ENCODE assay signal across 28 cellular contexts in the genomic region with DNA sequence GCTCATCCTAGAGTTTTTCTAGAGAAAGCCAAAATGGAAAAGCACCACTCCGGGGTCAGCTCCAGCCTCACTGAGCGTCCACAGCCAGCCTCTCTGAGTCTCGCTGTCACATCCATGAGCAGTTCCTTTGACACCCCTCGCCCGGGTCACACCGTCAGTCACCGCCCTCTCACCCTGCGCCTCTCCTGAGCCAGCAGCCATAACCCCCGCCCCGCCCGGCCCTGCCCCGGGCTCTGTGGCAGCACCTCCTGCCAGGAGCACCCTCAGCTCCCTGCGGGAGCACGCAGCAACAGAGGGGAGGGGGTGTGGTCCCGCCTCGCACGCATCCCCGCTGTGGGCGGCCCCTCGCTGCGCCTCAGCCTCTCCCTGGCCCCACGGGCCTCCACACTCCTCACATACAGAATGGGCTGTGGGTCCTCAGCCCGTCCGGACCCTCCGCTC.
"Had no signal": no experiment of that assay in that cellular context is flagged by ENCODE, and none has a peak within 500 bp of the region (broad histone marks: within the 10 kb centered on the region; RNA-seq: fewer than 3 reads in every experiment).

No MANE protein-coding gene starts in this region.

- ATAC-seq: heart right ventricle; left cardiac atrium; left lobe of liver; mucosa of descending colon; naive thymus-derived CD4-positive, alpha-beta T cell; natural killer cell treated with Interleukin-12 subunit alpha and Interleukin-12 subunit beta and Interleukin-15 and Interleukin-18, amount 100 ng/mL, for 72 hours; right lobe of liver; stimulated activated memory B cell treated with anti-CD40 and anti-IgM and Interleukin-4, amounts not matched to agents 10 μg/mL and 1 μg/mL and 100 μg/mL, for 72 hours; upper lobe of right lung had no signal

- H3K27me3 Mint-ChIP-seq: progenitor cell of endocrine pancreas had no signal

- H3K36me3 ChIP-seq: heart right ventricle, right atrium auricular region, right lobe of liver, suprapubic skin, thoracic aorta, tibial artery, upper lobe of right lung had no signal

- H3K9me3 ChIP-seq: heart right ventricle, mucosa of descending colon, right atrium auricular region, right lobe of liver, suprapubic skin, thoracic aorta, tibial artery, upper lobe of right lung had no signal

- H3K4me3 ChIP-seq: heart right ventricle, hepatocyte, lung, mucosa of descending colon, right atrium auricular region, right lobe of liver, smooth muscle cell, suprapubic skin, thoracic aorta, tibial artery, upper lobe of right lung had no signal

- H3K36me3 Mint-ChIP-seq: naive thymus-derived CD4-positive, alpha-beta T cell; natural killer cell treated with Interleukin-12 subunit alpha and Interleukin-12 subunit beta and Interleukin-15 and Interleukin-18, amount 100 ng/mL, for 72 hours; stimulated activated memory B cell treated with anti-CD40 and anti-IgM and Interleukin-4, amounts not matched to agents 10 μg/mL and 1 μg/mL and 100 μg/mL, for 72 hours had no signal

- H3K4me1 Mint-ChIP-seq: stimulated activated memory B cell treated with anti-CD40 and anti-IgM and Interleukin-4, amounts not matched to agents 10 μg/mL and 1 μg/mL and 100 μg/mL, for 72 hours had no signal

- H3K27ac Mint-ChIP-seq: naive thymus-derived CD4-positive, alpha-beta T cell; natural killer cell treated with Interleukin-12 subunit alpha and Interleukin-12 subunit beta and Interleukin-15 and Interleukin-18, amount 100 ng/mL, for 72 hours; progenitor cell of endocrine pancreas; stimulated activated memory B cell treated with anti-CD40 and anti-IgM and Interleukin-4, amounts not matched to agents 10 μg/mL and 1 μg/mL and 100 μg/mL, for 72 hours had no signal

- H3K4me3 Mint-ChIP-seq: naive thymus-derived CD4-positive, alpha-beta T cell; natural killer cell treated with Interleukin-12 subunit alpha and Interleukin-12 subunit beta and Interleukin-15 and Interleukin-18, amount 100 ng/mL, for 72 hours; stimulated activated memory B cell treated with anti-CD40 and anti-IgM and Interleukin-4, amounts not matched to agents 10 μg/mL and 1 μg/mL and 100 μg/mL, for 72 hours had no signal

- H3K27ac ChIP-seq: heart right ventricle, hepatocyte, parathyroid adenoma, right atrium auricular region, right lobe of liver, suprapubic skin, thoracic aorta, tibial artery, upper lobe of right lung had no signal

- DNase-seq: heart right ventricle; islet precursor cell; kidney glomerular epithelial cell; left cardiac atrium; midbrain; naive thymus-derived CD4-positive, alpha-beta T cell; nucleus accumbens; stimulated activated CD4-positive, alpha-beta T cell treated with anti-CD3 and anti-CD28 coated beads, Interleukin-1b, Interleukin-23, amount 100 ng/mL, for 48 hours; stimulated activated CD4-positive, alpha-beta T cell treated with anti-CD3 and anti-CD28 coated beads, Interleukin-2, amount 100 ng/mL, for 48 hours; stimulated activated CD4-positive, alpha-beta T cell treated with anti-CD3 and anti-CD28 coated beads, Interleukin-4, amount 100 ng/mL, for 4 hours; stimulated activated CD8-positive, alpha-beta memory T cell treated with anti-CD3 and anti-CD28 coated beads, Interleukin-4, amount 100 ng/mL, for 48 hours; stimulated activated naive CD4-positive, alpha-beta T cell treated with Interleukin-2 at 50 U/mL for 16 hours; tibial artery; trophoblast cell; upper lobe of right lung had no signal

- H3K4me1 ChIP-seq: heart right ventricle, parathyroid adenoma, right atrium auricular region, right lobe of liver, upper lobe of right lung had no signal

- H3K27me3 ChIP-seq: hepatocyte, right atrium auricular region, right lobe of liver had no signal
